Comparison of ENCODE assay signal across 13 cellular contexts in the genomic region with DNA sequence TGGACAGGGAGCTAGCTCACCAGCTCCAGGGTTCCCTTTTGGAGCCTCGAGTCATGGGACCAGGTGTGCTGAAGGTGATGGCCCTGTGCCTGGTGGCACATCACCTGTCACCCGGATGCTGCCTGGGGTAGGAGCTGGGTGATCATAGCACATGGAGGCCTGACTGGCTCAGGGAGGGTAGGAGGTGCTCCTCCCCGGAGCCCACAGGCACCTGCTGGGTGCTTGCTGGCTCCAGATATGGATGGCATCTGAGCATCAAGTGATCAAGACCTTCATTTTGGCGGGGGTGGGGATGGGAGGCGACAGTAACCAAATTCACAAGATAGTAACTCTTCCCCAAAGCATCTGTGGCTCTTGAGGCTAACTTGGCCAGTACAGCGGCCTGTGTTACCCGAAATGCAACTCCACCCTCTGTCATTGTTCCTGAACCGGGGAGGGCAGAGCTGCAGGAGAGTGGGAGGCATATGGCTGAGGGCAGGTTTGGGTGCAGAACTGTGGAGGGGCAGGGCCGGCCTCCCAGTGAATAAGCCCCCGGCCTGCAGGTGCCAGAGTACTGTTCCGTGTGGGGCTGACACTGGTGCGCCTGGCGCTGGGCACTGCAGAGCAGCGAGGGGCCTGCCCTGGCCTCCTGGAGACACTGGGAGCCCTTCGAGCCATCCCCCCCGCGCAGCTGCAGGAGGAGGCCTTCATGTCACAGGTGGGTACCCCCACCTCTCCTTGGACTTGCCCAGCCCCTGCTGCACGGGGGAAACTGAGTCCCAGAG. TPM values are rescaled to one million over a fixed set of nuclear protein-coding genes. Genes with fewer than 3 reads are reported as not detected.
A peak's percentile ranks its signal among the peaks of the same experiment; 100 is the strongest.
DNase-seq lines count a peak whose midpoint lies in the region; ATAC-seq and TF ChIP-seq lines count a peak whose summit lies in the region.
"Had no signal": no experiment of that assay in that cellular context is flagged by ENCODE, and none has a peak within 500 bp of the region (broad histone marks: within the 10 kb centered on the region; RNA-seq: fewer than 3 reads in every experiment).

No MANE protein-coding gene starts in this region.

- H3K79me2 ChIP-seq in hepatocyte, result no peaks in the 10 kb centered on the region

- H3K27me3 ChIP-seq in spleen (replicated peaks in 1 of 7) (peaks cover 0 to 38% (median 0%) of the 10 kb centered on the region in 7 donors), hepatocyte (no peaks in the 10 kb centered on the region)

- H3K4me2 ChIP-seq in hepatocyte, result no peak overlapping the region
- H3K4me2 ChIP-seq: KMS-11, smooth muscle cell had no signal

- H3K9me3 ChIP-seq in spleen (no peaks in the 10 kb centered on the region), hepatocyte (ENCODE audit: low read depth) (no peaks in the 10 kb centered on the region)

- peaks cover 0 to 50% (median 6%) of the 10 kb centered on the region in 6 donors for H3K36me3 ChIP-seq in spleen
- H3K36me3 ChIP-seq in hepatocyte (replicated peaks; ENCODE audit: insufficient read depth, low read depth), result no peaks in the 10 kb centered on the region

- TF ChIP-seq POLR2A in spleen (IDR thresholded peaks at IDR 0.05), result no peak

- no peaks in the 10 kb centered on the region for H3K9me3 Mint-ChIP-seq in activated naive CD8-positive, alpha-beta T cell (ENCODE audit: low read depth)

- H3K4me3 Mint-ChIP-seq in activated naive CD8-positive, alpha-beta T cell, result peak overlapping the region; percentile 95

- no peak overlapping the region for H2AFZ ChIP-seq in hepatocyte

- TF ChIP-seq CTCF in GM12865 (IDR thresholded peaks at IDR 0.05; ENCODE audit: insufficient read depth, low read depth, low read length, missing control alignments), result no peak
- TF ChIP-seq CTCF in spleen (IDR thresholded peaks at IDR 0.05 in 8 of 11, conservative IDR thresholded peaks at IDR 0.05 in 3 of 11), result no peak
- TF ChIP-seq CTCF in hepatocyte (IDR thresholded peaks at IDR 0.05; ENCODE audit: poor library complexity), result no peak

- DNase-seq in GM12865 (ENCODE audit: low read depth), result no peak
- DNase-seq in HuH-7.5 (ENCODE audit: low spot score), result peak; percentile 69
- DNase-seq in spleen, result peak; percentile 79
- DNase-seq in NCI-H526 treated with DMSO at 0.1 percent for 48 hours (lab: John Stamatoyannopoulos, UW), result no peak
- DNase-seq in DMS53 (lab: John Stamatoyannopoulos, UW), result no peak
- DNase-seq in hepatocyte (ENCODE audit: low spot score), result no peak
- DNase-seq: NCI-H345, SHP77 treated with DMSO at 0.1 percent for 48 hours had no signal

- H3K27me3 Mint-ChIP-seq in activated naive CD8-positive, alpha-beta T cell, result no peaks in the 10 kb centered on the region

- H4K20me1 ChIP-seq in hepatocyte (ENCODE audit: insufficient read depth, poor library complexity, severe bottlenecking), result no peaks in the 10 kb centered on the region

- peak overlapping the region; percentile 65 to 99 (median 96) for H3K27ac ChIP-seq in spleen
- no peak overlapping the region for H3K27ac ChIP-seq in hepatocyte
- H3K27ac ChIP-seq: epithelial cell of prostate, KMS-11 had no signal

- 32 to 57% (median 41%) methylated on average over 5 to 18 of the region's 18 CpGs for WGBS in spleen, 5 donors
- 88% methylated on average over 18 of the region's 18 CpGs for WGBS in hepatocyte (ENCODE audit: low lambda C conversion rate, missing lambda C conversion rate)

- no peaks in the 10 kb centered on the region for H3K36me3 Mint-ChIP-seq in activated naive CD8-positive, alpha-beta T cell

- no peaks in the 10 kb centered on the region for H3K9me2 ChIP-seq in hepatocyte (replicated peaks; ENCODE audit: insufficient read depth)

- H3K4me1 ChIP-seq in spleen, result peaks cover 37 to 100% (median 91%) of the 10 kb centered on the region in 6 donors
- no peaks in the 10 kb centered on the region for H3K4me1 ChIP-seq in hepatocyte (ENCODE audit: insufficient read depth)

- peaks cover 77% of the 10 kb centered on the region for H3K4me1 Mint-ChIP-seq in activated naive CD8-positive, alpha-beta T cell (ENCODE audit: low read depth)

- H3K27ac Mint-ChIP-seq in activated naive CD8-positive, alpha-beta T cell, result peak overlapping the region; percentile 97

- H3K4me3 ChIP-seq in GM12865 (ENCODE audit: low read depth, low read length) (peak overlapping the region; percentile 54), spleen (peak overlapping the region in 7 of 8 donors; percentile 2 to 75 (median 42)), hepatocyte (no peak overlapping the region)
- H3K4me3 ChIP-seq: smooth muscle cell had no signal

- no peak for ATAC-seq in HG02763 (IDR thresholded peaks at IDR 0.05; ENCODE audit: unreplicated experiment)

- intact Hi-C loops in spleen (cut with DNase I; ENCODE audit: low total_unique reads), result no loop called here

RNA-seq across cellular contexts. Expression of gene TBC1D10C, which starts 4.7 kb away (rescaled TPM):
- total RNA-seq in spleen (100 to 1,000 TPM in 4 of 7 donors, 10 to 100 TPM in 3; 66.3 to 132 (median 101) TPM), hepatocyte (0.16 TPM in 1 of 2 replicates, not detected in the other)
- polyA plus RNA-seq in spleen (100 to 1,000 TPM; 174 to 270 (median 196) TPM), hepatocyte (0.07 and 0.26 TPM in 2 replicates)
- total RNA-seq: smooth muscle cell had no signal
- polyA plus RNA-seq: smooth muscle cell had no signal

RNA-seq across cellular contexts. Expression of gene CARNS1, which starts 6.9 kb away (rescaled TPM):
- total RNA-seq in spleen (1 to 10 TPM; 1.9 to 4.4 (median 2.1) TPM), hepatocyte (0.92 and 2.4 TPM in 2 replicates)
- polyA plus RNA-seq in spleen (1 to 10 TPM; 1.0 to 2.0 (median 1.8) TPM), hepatocyte (7.7 and 11.5 TPM in 2 replicates)

RNA-seq across cellular contexts. Expression of gene PPP1CA, which starts 7.0 kb away (rescaled TPM):
- total RNA-seq in spleen (100 to 1,000 TPM; 147 to 192 (median 157) TPM), hepatocyte (146 and 152 TPM in 2 replicates)
- polyA plus RNA-seq in spleen (100 to 1,000 TPM; 152 to 207 (median 170) TPM), hepatocyte (242 TPM in 2 replicates)

RNA-seq across cellular contexts. Expression of gene RAD9A, which starts 16.8 kb away (rescaled TPM):
- 10 to 100 TPM; 21.6 to 37.5 (median 29.7) TPM for total RNA-seq in spleen
- polyA plus RNA-seq in spleen, result 10 to 100 TPM; 18.2 to 44.8 (median 37.1) TPM
- 17.3 and 24.0 TPM in 2 replicates for total RNA-seq in hepatocyte
- polyA plus RNA-seq in hepatocyte, result 20.2 and 25.0 TPM in 2 replicates

RNA-seq across cellular contexts. Expression of gene RPS6KB2, which starts 19.7 kb away (rescaled TPM):
- 10 to 100 TPM; 51.5 to 65.4 (median 55.4) TPM for total RNA-seq in spleen
- 10 to 100 TPM; 39.5 to 95.0 (median 53.8) TPM for polyA plus RNA-seq in spleen
- total RNA-seq in hepatocyte, result 59.9 and 65.0 TPM in 2 replicates
- polyA plus RNA-seq in hepatocyte, result 105 and 107 TPM in 2 replicates

Comparison
In these comparisons a context has a peak if more than half of its experiments do, and no peak if none do; other contexts are left out.
1. DNase-seq: peak in HuH-7.5 (single experiment) and spleen (single experiment); none in GM12865 (single experiment), NCI-H526 treated with DMSO at 0.1 percent for 48 hours (single experiment), DMS53 (single experiment) and hepatocyte (single experiment).
2. RNA of gene TBC1D10C, which starts 4.7 kb away (total RNA-seq): 66.3 to 132 TPM in spleen; 0.16 TPM in hepatocyte; every median in the first group is over 10 times any median in the second.